11 cellular contexts compared by ENCODE assay signal in the genomic region with DNA sequence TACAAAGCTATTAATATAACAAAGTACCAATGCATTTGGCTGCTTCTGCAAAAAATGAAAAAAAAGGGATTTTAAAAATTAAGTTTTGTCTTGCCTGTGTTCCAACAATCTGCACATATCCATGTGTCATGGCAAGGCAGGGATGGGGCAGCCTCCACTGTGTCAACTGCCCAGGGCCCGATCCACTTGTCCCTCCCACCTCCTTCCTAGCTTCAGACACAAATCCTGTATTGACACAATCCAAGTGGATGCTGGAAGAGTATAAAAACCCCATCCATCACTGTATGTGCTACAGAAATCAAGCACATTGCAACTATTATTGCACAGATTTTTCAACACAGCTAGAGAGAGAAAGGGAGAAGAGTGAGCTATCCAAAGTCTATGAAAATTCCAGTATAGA.
DNase-seq lines count a peak whose midpoint lies in the region; ATAC-seq and TF ChIP-seq lines count a peak whose summit lies in the region.
"Had no signal": no experiment of that assay in that cellular context is flagged by ENCODE, and none has a peak within 500 bp of the region (broad histone marks: within the 10 kb centered on the region; RNA-seq: fewer than 3 reads in every experiment).

No MANE protein-coding gene starts in this region.

- no peak overlapping the region for H3K4me3 ChIP-seq in SK-N-SH (ENCODE audit: low read depth in 2 of 2, low read length in 1 of 2)
- peak overlapping the region; percentile 99 for H3K4me3 ChIP-seq in OCI-LY3 (ENCODE audit: low read length)

- H3K36me3 ChIP-seq in SK-N-SH (replicated peaks in 1 of 2; ENCODE audit: control insufficient read depth in 1 of 2, insufficient read depth in 2 of 2, low read length in 1 of 2) (no peaks in the 10 kb centered on the region), OCI-LY3 (replicated peaks; ENCODE audit: low read depth, low read length) (peaks cover 41% of the 10 kb centered on the region)

- peaks cover 45% of the 10 kb centered on the region for H3K36me3 Mint-ChIP-seq in dendritic cell treated with granulocyte-macrophage colony-stimulating factor and Interleukin-4, amounts not matched to agents 40 ng/mL and 50 ng/mL, for 4 days (ENCODE audit: low read depth)

- H3K9ac ChIP-seq in SK-N-SH (no peak overlapping the region), OCI-LY3 (ENCODE audit: low read length) (peak overlapping the region; percentile 99)
- H3K9ac ChIP-seq: parathyroid adenoma had no signal

- no peak for DNase-seq in SK-N-SH
- DNase-seq in stimulated activated naive CD8-positive, alpha-beta T cell treated with anti-CD3 and anti-CD28 coated beads, Interleukin-15, amount 100 ng/mL, for 72 hours: no peak
- no peak for DNase-seq in COR-L47 (lab: John Stamatoyannopoulos, UW)
- no peak for DNase-seq in anterior cingulate cortex (lab: John Stamatoyannopoulos, UW)
- DNase-seq: NCI-H1694 treated with DMSO at 0.1 percent for 48 hours had no signal

- POLR2A ChIA-PET in SK-N-SH (lab: Yijun Ruan, JAX): no interaction called here

- H3K9me3 ChIP-seq in SK-N-SH (peaks cover 11% of the 10 kb centered on the region; the same call in 1 of the 2 replicates), OCI-LY3 (ENCODE audit: insufficient read depth, low read length) (no peaks in the 10 kb centered on the region)

- no peak for TF ChIP-seq EP300 in SK-N-SH (IDR thresholded peaks at IDR 0.05; ENCODE audit: borderline replicate concordance in 1 of 2, low read depth in 1 of 2, low read length in 1 of 2)

- H4K20me1 ChIP-seq in SK-N-SH (ENCODE audit: insufficient read depth): no peaks in the 10 kb centered on the region
- H4K20me1 ChIP-seq in OCI-LY3 (ENCODE audit: insufficient read depth, low read length): peaks cover 26% of the 10 kb centered on the region

- H3K4me2 ChIP-seq in SK-N-SH (no peak overlapping the region), OCI-LY3 (ENCODE audit: low read length) (peak overlapping the region; percentile 89)

- no peaks in the 10 kb centered on the region for H3K9me2 ChIP-seq in SK-N-SH

- peaks cover 42% of the 10 kb centered on the region for H3K4me1 Mint-ChIP-seq in dendritic cell treated with granulocyte-macrophage colony-stimulating factor and Interleukin-4, amounts not matched to agents 40 ng/mL and 50 ng/mL, for 4 days (ENCODE audit: low read depth)
- peaks cover 87% of the 10 kb centered on the region for H3K4me1 Mint-ChIP-seq in stimulated activated naive CD8-positive, alpha-beta T cell treated with anti-CD3 and anti-CD28 coated beads, Interleukin-15, amount 100 ng/mL, for 72 hours

- no peak for TF ChIP-seq RAD21 in SK-N-SH (IDR thresholded peaks at IDR 0.05; ENCODE audit: low read length)

- TF ChIP-seq CTCF in SK-N-SH (IDR thresholded peaks at IDR 0.05) (no peak), OCI-LY3 (IDR thresholded peaks at IDR 0.05; ENCODE audit: low read depth, low read length) (no peak)

- no peaks in the 10 kb centered on the region for H3K9me3 Mint-ChIP-seq in dendritic cell treated with granulocyte-macrophage colony-stimulating factor and Interleukin-4, amounts not matched to agents 40 ng/mL and 50 ng/mL, for 4 days
- no peaks in the 10 kb centered on the region for H3K9me3 Mint-ChIP-seq in stimulated activated naive CD8-positive, alpha-beta T cell treated with anti-CD3 and anti-CD28 coated beads, Interleukin-15, amount 100 ng/mL, for 72 hours

- no peaks in the 10 kb centered on the region for H3K27me3 Mint-ChIP-seq in dendritic cell treated with granulocyte-macrophage colony-stimulating factor and Interleukin-4, amounts not matched to agents 40 ng/mL and 50 ng/mL, for 4 days
- H3K27me3 Mint-ChIP-seq in stimulated activated naive CD8-positive, alpha-beta T cell treated with anti-CD3 and anti-CD28 coated beads, Interleukin-15, amount 100 ng/mL, for 72 hours: no peaks in the 10 kb centered on the region

- H3K27me3 ChIP-seq in SK-N-SH (ENCODE audit: insufficient read depth): no peaks in the 10 kb centered on the region
- H3K27me3 ChIP-seq in OCI-LY3 (ENCODE audit: low read depth, low read length): no peaks in the 10 kb centered on the region

- H3K4me1 ChIP-seq in SK-N-SH (ENCODE audit: control insufficient read depth in 1 of 2, insufficient read depth in 2 of 2, low read depth in 1 of 2, low read length in 1 of 2): peaks cover 0 to 20% of the 10 kb centered on the region in 2 experiments; a peak in 1 of 4 replicates
- peaks cover 60% of the 10 kb centered on the region for H3K4me1 ChIP-seq in OCI-LY3 (ENCODE audit: low read length)
- H3K4me1 ChIP-seq: parathyroid adenoma had no signal

- H3K27ac Mint-ChIP-seq in dendritic cell treated with granulocyte-macrophage colony-stimulating factor and Interleukin-4, amounts not matched to agents 40 ng/mL and 50 ng/mL, for 4 days: peak overlapping the region; percentile 88
- H3K27ac Mint-ChIP-seq in stimulated activated naive CD8-positive, alpha-beta T cell treated with anti-CD3 and anti-CD28 coated beads, Interleukin-15, amount 100 ng/mL, for 72 hours: peak overlapping the region; percentile 99

- H3K79me2 ChIP-seq in SK-N-SH (ENCODE audit: insufficient read depth) (no peaks in the 10 kb centered on the region), OCI-LY3 (ENCODE audit: low read length) (peaks cover 88% of the 10 kb centered on the region)
- H3K79me2 ChIP-seq: parathyroid adenoma had no signal

- 43% methylated on average over 1 of the region's 1 CpG for WGBS in SK-N-SH (ENCODE audit: low lambda C conversion rate)

- no peak for ATAC-seq in SK-N-SH treated with all-trans-retinoic acid at 6 μM for 48 hours
- ATAC-seq in stimulated activated naive CD8-positive, alpha-beta T cell treated with anti-CD3 and anti-CD28 coated beads, Interleukin-15, amount 100 ng/mL, for 72 hours: no peak
- no peak for ATAC-seq in HG03571 (IDR thresholded peaks at IDR 0.05; ENCODE audit: unreplicated experiment)
- ATAC-seq: HCT116 had no signal

- H3K4me3 Mint-ChIP-seq in dendritic cell treated with granulocyte-macrophage colony-stimulating factor and Interleukin-4, amounts not matched to agents 40 ng/mL and 50 ng/mL, for 4 days: peak overlapping the region; percentile 72
- H3K4me3 Mint-ChIP-seq in stimulated activated naive CD8-positive, alpha-beta T cell treated with anti-CD3 and anti-CD28 coated beads, Interleukin-15, amount 100 ng/mL, for 72 hours: peak overlapping the region; percentile 97 to 98

- no peaks in the 10 kb centered on the region for H3F3A ChIP-seq in SK-N-SH (replicated peaks; ENCODE audit: insufficient read depth)

- H3K27ac ChIP-seq in SK-N-SH (ENCODE audit: low read depth in 2 of 2, low read length in 1 of 2) (peak overlapping the region in 1 of 2 experiments; percentile 80; a peak in 2 of 4 replicates), OCI-LY3 (ENCODE audit: low read length) (peak overlapping the region; percentile 98)

- intact Hi-C loops in dendritic cell treated with granulocyte-macrophage colony-stimulating factor and Interleukin-4, amounts not matched to agents 40 ng/mL and 50 ng/mL, for 4 days (cut with micrococcal nuclease): no loop called here

- CTCF ChIA-PET in SK-N-SH (lab: Yijun Ruan, JAX): interaction anchor here (0.9 to 1.2 kb wide), 6 partner anchors 9 to 164 kb away, joined by 3 to 5 read pairs (median 3); no protein-coding TSS in a partner anchor

- H2AFZ ChIP-seq in SK-N-SH (ENCODE audit: low read depth) (no peak overlapping the region), OCI-LY3 (ENCODE audit: low read depth, low read length) (no peak overlapping the region)
- H2AFZ ChIP-seq: parathyroid adenoma had no signal

TF ChIP-seq in SK-N-SH, 30 proteins besides CTCF, POLR2A, EP300 and RAD21:
- no peak for TF ChIP-seq RXRA (IDR thresholded peaks at IDR 0.05; ENCODE audit: borderline replicate concordance, low read depth)
- no peak for TF ChIP-seq SIN3A (IDR thresholded peaks at IDR 0.05; ENCODE audit: borderline replicate concordance, low read depth, low read length)
- TF ChIP-seq MXI1 (IDR thresholded peaks at IDR 0.05; ENCODE audit: low read depth, low read length): 0 out of 2 replicates have a peak, but pooled peaks have one; percentile 5

TF ChIP-seq in SK-N-SH treated with all-trans-retinoic acid at 6 μM for 48 hours, 23 proteins besides CTCF, POLR2A, EP300 and RAD21:
- TF ChIP-seq, protein P1, sequence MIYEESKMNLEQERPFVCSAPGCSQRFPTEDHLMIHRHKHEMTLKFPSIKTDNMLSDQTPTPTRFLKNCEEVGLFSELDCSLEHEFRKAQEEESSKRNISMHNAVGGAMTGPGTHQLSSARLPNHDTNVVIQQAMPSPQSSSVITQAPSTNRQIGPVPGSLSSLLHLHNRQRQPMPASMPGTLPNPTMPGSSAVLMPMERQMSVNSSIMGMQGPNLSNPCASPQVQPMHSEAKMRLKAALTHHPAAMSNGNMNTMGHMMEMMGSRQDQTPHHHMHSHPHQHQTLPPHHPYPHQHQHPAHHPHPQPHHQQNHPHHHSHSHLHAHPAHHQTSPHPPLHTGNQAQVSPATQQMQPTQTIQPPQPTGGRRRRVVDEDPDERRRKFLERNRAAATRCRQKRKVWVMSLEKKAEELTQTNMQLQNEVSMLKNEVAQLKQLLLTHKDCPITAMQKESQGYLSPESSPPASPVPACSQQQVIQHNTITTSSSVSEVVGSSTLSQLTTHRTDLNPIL (CRISPR knock-in tag; IDR thresholded peaks at IDR 0.05; ENCODE audit: low read depth): no peak
- TF ChIP-seq SNAI2 (CRISPR knock-in tag; IDR thresholded peaks at IDR 0.05): no peak
- no peak for TF ChIP-seq TCF4 (CRISPR knock-in tag; IDR thresholded peaks at IDR 0.05; ENCODE audit: borderline replicate concordance)
- TF ChIP-seq ZNF70 (CRISPR knock-in tag; IDR thresholded peaks at IDR 0.05): no peak
- no peak for TF ChIP-seq ZNF8 (CRISPR knock-in tag; IDR thresholded peaks at IDR 0.05)
- TF ChIP-seq GLIS3 (CRISPR knock-in tag; IDR thresholded peaks at IDR 0.05): no peak
- no peak for TF ChIP-seq PPARA (CRISPR knock-in tag; IDR thresholded peaks at IDR 0.05; ENCODE audit: borderline replicate concordance)
- TF ChIP-seq BACH2 (CRISPR knock-in tag; IDR thresholded peaks at IDR 0.05; ENCODE audit: borderline replicate concordance): no peak
- TF ChIP-seq ZFP3 (CRISPR knock-in tag; IDR thresholded peaks at IDR 0.05): no peak
